ENCODE assay signal across 1 cellular context in the genomic region with DNA sequence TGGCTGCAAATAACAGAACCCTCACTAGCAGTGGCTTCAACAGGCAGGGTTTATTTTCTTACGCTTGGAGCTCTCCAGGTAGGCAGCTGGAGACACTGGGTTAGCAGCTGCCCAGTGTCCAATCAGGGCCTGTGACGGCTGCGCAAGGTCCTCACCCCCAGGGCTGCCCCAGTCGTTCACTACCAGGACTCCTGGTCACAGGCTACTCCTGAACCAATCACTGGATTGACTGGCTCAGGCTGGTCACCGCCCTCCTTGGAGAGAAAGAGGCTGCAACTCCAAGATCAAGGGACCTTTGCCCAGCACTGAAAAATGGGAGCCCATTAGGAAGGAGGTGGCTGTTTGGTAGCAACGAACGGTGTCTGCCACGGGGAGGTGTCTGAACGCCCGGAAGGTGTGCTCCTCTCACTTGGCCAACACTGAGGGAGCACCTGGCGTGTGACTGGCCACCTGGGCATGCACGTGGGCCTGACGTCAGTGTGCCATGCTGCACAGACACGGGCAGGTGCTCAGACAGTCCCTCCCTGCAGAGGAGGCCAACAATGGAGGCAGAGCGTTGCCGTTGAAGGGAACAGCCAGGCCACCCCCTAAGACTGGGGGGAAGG.
TF ChIP-seq lines count a peak whose summit lies in the region.

No MANE protein-coding gene starts in this region.

TF ChIP-seq in HepG2, 621 proteins besides CTCF, POLR2A, EP300 and RAD21 (continued from another document and continues in another):
- TF ChIP-seq, protein P1, sequence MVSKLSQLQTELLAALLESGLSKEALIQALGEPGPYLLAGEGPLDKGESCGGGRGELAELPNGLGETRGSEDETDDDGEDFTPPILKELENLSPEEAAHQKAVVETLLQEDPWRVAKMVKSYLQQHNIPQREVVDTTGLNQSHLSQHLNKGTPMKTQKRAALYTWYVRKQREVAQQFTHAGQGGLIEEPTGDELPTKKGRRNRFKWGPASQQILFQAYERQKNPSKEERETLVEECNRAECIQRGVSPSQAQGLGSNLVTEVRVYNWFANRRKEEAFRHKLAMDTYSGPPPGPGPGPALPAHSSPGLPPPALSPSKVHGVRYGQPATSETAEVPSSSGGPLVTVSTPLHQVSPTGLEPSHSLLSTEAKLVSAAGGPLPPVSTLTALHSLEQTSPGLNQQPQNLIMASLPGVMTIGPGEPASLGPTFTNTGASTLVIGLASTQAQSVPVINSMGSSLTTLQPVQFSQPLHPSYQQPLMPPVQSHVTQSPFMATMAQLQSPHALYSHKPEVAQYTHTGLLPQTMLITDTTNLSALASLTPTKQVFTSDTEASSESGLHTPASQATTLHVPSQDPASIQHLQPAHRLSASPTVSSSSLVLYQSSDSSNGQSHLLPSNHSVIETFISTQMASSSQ (IDR thresholded peaks at IDR 0.05; ENCODE audit: low read depth): no peak
- TF ChIP-seq, protein P1 (CRISPR knock-in tag; IDR thresholded peaks at IDR 0.05; ENCODE audit: borderline replicate concordance): 0 out of 2 replicates have a peak, but pooled peaks have one; percentile 28
- TF ChIP-seq, protein P2, sequence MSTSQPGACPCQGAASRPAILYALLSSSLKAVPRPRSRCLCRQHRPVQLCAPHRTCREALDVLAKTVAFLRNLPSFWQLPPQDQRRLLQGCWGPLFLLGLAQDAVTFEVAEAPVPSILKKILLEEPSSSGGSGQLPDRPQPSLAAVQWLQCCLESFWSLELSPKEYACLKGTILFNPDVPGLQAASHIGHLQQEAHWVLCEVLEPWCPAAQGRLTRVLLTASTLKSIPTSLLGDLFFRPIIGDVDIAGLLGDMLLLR (CRISPR knock-in tag; IDR thresholded peaks at IDR 0.05): no peak
- TF ChIP-seq, protein P3, sequence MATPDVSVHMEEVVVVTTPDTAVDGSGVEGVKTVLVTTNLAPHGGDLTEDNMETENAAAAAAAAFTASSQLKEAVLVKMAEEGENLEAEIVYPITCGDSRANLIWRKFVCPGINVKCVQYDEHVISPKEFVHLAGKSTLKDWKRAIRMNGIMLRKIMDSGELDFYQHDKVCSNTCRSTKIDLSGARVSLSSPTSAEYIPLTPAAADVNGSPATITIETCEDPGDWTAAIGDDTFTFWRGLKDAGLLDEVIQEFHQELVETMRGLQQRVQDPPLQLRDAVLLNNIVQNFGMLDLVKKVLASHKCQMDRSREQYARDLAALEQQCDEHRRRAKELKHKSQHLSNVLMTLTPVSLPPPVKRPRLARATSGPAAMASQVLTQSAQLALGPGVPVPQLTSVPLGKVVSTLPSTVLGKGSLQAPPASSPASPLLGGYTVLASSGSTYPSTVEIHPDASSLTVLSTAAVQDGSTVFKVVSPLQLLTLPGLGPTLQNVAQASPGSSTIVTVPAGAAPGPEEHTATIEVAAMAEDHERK (CRISPR knock-in tag; IDR thresholded peaks at IDR 0.05; ENCODE audit: low read depth): no peak
- TF ChIP-seq, protein P4, sequence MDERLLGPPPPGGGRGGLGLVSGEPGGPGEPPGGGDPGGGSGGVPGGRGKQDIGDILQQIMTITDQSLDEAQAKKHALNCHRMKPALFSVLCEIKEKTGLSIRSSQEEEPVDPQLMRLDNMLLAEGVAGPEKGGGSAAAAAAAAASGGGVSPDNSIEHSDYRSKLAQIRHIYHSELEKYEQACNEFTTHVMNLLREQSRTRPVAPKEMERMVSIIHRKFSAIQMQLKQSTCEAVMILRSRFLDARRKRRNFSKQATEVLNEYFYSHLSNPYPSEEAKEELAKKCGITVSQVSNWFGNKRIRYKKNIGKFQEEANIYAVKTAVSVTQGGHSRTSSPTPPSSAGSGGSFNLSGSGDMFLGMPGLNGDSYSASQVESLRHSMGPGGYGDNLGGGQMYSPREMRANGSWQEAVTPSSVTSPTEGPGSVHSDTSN (CRISPR knock-in tag; IDR thresholded peaks at IDR 0.05): no peak
- TF ChIP-seq, protein P5, sequence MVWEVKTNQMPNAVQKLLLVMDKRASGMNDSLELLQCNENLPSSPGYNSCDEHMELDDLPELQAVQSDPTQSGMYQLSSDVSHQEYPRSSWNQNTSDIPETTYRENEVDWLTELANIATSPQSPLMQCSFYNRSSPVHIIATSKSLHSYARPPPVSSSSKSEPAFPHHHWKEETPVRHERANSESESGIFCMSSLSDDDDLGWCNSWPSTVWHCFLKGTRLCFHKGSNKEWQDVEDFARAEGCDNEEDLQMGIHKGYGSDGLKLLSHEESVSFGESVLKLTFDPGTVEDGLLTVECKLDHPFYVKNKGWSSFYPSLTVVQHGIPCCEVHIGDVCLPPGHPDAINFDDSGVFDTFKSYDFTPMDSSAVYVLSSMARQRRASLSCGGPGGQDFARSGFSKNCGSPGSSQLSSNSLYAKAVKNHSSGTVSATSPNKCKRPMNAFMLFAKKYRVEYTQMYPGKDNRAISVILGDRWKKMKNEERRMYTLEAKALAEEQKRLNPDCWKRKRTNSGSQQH (CRISPR knock-in tag; IDR thresholded peaks at IDR 0.05; ENCODE audit: low read depth): 0 out of 2 replicates have a peak, but pooled peaks have one; percentile 40
- TF ChIP-seq JUNB (CRISPR knock-in tag; IDR thresholded peaks at IDR 0.05; ENCODE audit: borderline replicate concordance) (no peak), ZNF816 (CRISPR knock-in tag; IDR thresholded peaks at IDR 0.05; ENCODE audit: borderline replicate concordance) (no peak), ZFYVE20 (CRISPR knock-in tag; IDR thresholded peaks at IDR 0.05; ENCODE audit: borderline replicate concordance, low read depth) (no peak), ZNF629 (CRISPR knock-in tag; conservative IDR thresholded peaks at IDR 0.05) (0 out of 2 replicates have a peak, but pooled peaks have one; percentile 34), ZNF33A (CRISPR knock-in tag; IDR thresholded peaks at IDR 0.05; ENCODE audit: borderline replicate concordance) (no peak), ZNF879 (CRISPR knock-in tag; IDR thresholded peaks at IDR 0.05) (no peak), SMC3 (IDR thresholded peaks at IDR 0.05; ENCODE audit: low read length) (peak; percentile 23; the same call in 1 of the 2 replicates), NCOA1 (CRISPR knock-in tag; IDR thresholded peaks at IDR 0.05) (no peak), ZSCAN31 (CRISPR knock-in tag; IDR thresholded peaks at IDR 0.05; ENCODE audit: low read depth) (0 out of 2 replicates have a peak, but pooled peaks have one; percentile 64), ZNF589 (CRISPR knock-in tag; conservative IDR thresholded peaks at IDR 0.05) (no peak)
- TF ChIP-seq, protein P6, sequence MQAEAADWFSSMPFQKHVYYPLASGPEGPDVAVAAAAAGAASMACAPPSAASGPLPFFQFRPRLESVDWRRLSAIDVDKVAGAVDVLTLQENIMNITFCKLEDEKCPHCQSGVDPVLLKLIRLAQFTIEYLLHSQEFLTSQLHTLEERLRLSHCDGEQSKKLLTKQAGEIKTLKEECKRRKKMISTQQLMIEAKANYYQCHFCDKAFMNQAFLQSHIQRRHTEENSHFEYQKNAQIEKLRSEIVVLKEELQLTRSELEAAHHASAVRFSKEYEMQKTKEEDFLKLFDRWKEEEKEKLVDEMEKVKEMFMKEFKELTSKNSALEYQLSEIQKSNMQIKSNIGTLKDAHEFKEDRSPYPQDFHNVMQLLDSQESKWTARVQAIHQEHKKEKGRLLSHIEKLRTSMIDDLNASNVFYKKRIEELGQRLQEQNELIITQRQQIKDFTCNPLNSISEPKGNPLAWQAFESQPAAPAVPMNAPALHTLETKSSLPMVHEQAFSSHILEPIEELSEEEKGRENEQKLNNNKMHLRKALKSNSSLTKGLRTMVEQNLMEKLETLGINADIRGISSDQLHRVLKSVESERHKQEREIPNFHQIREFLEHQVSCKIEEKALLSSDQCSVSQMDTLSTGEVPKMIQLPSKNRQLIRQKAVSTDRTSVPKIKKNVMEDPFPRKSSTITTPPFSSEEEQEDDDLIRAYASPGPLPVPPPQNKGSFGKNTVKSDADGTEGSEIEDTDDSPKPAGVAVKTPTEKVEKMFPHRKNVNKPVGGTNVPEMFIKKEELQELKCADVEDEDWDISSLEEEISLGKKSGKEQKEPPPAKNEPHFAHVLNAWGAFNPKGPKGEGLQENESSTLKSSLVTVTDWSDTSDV (CRISPR knock-in tag; IDR thresholded peaks at IDR 0.05): no peak
- TF ChIP-seq, protein P7, sequence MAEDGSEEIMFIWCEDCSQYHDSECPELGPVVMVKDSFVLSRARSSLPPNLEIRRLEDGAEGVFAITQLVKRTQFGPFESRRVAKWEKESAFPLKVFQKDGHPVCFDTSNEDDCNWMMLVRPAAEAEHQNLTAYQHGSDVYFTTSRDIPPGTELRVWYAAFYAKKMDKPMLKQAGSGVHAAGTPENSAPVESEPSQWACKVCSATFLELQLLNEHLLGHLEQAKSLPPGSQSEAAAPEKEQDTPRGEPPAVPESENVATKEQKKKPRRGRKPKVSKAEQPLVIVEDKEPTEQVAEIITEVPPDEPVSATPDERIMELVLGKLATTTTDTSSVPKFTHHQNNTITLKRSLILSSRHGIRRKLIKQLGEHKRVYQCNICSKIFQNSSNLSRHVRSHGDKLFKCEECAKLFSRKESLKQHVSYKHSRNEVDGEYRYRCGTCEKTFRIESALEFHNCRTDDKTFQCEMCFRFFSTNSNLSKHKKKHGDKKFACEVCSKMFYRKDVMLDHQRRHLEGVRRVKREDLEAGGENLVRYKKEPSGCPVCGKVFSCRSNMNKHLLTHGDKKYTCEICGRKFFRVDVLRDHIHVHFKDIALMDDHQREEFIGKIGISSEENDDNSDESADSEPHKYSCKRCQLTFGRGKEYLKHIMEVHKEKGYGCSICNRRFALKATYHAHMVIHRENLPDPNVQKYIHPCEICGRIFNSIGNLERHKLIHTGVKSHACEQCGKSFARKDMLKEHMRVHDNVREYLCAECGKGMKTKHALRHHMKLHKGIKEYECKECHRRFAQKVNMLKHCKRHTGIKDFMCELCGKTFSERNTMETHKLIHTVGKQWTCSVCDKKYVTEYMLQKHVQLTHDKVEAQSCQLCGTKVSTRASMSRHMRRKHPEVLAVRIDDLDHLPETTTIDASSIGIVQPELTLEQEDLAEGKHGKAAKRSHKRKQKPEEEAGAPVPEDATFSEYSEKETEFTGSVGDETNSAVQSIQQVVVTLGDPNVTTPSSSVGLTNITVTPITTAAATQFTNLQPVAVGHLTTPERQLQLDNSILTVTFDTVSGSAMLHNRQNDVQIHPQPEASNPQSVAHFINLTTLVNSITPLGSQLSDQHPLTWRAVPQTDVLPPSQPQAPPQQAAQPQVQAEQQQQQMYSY (CRISPR knock-in tag; IDR thresholded peaks at IDR 0.05): no peak
- TF ChIP-seq, protein P8, sequence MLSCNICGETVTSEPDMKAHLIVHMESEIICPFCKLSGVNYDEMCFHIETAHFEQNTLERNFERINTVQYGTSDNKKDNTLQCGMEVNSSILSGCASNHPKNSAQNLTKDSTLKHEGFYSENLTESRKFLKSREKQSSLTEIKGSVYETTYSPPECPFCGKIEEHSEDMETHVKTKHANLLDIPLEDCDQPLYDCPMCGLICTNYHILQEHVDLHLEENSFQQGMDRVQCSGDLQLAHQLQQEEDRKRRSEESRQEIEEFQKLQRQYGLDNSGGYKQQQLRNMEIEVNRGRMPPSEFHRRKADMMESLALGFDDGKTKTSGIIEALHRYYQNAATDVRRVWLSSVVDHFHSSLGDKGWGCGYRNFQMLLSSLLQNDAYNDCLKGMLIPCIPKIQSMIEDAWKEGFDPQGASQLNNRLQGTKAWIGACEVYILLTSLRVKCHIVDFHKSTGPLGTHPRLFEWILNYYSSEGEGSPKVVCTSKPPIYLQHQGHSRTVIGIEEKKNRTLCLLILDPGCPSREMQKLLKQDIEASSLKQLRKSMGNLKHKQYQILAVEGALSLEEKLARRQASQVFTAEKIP (CRISPR knock-in tag; IDR thresholded peaks at IDR 0.05; ENCODE audit: borderline replicate concordance): no peak
- TF ChIP-seq, protein P9, sequence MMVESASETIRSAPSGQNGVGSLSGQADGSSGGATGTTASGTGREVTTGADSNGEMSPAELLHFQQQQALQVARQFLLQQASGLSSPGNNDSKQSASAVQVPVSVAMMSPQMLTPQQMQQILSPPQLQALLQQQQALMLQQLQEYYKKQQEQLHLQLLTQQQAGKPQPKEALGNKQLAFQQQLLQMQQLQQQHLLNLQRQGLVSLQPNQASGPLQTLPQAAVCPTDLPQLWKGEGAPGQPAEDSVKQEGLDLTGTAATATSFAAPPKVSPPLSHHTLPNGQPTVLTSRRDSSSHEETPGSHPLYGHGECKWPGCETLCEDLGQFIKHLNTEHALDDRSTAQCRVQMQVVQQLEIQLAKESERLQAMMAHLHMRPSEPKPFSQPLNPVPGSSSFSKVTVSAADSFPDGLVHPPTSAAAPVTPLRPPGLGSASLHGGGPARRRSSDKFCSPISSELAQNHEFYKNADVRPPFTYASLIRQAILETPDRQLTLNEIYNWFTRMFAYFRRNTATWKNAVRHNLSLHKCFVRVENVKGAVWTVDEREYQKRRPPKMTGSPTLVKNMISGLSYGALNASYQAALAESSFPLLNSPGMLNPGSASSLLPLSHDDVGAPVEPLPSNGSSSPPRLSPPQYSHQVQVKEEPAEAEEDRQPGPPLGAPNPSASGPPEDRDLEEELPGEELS (CRISPR knock-in tag; IDR thresholded peaks at IDR 0.05): no peak
